In the genomic region with DNA sequence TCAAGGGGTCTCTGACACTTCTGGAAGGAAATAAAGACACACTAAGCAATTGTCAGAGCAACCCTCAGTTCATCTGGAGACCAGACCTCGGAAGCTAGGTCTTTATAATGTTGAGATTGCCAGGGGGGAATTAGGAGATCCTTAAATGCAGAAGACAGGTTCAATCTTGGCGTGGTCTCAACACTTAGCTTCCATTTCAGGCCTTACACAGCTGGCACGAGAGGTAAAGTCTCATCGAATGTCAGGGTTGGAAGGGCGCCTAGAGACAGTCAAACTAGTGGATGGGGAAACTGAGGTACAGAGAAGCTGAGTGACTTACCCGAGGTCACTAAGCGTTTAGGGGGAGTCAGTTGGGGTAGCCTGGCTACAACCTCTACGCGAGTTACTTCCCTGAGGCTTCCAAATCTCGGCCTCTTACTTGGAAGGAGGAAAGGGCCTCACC, we compare ENCODE assay signal across 8 cellular contexts. TPM values are rescaled to one million over a fixed set of nuclear protein-coding genes. Genes with fewer than 3 reads are reported as not detected.
DNase-seq lines count a peak whose midpoint lies in the region; ATAC-seq and TF ChIP-seq lines count a peak whose summit lies in the region.

No MANE protein-coding gene starts in this region.

- H3K27me3 ChIP-seq in smooth muscle cell (ENCODE audit: low read depth) = no peaks in the 10 kb centered on the region

- peaks cover 35% of the 10 kb centered on the region for H3K4me1 Mint-ChIP-seq in glutamatergic neuron (ENCODE audit: low read depth, unreplicated experiment)

- no peaks in the 10 kb centered on the region for H3K36me3 Mint-ChIP-seq in glutamatergic neuron (ENCODE audit: unreplicated experiment)

- H2AFZ ChIP-seq in smooth muscle cell (ENCODE audit: low read depth) = peak overlapping the region; percentile 64

- WGBS in smooth muscle cell (ENCODE audit: low lambda C conversion rate) = 48% methylated on average over 10 of the region's 10 CpGs

- peak overlapping the region; percentile 88 for H3K27ac ChIP-seq in VCaP
- H3K27ac ChIP-seq in smooth muscle cell (ENCODE audit: low read depth) = no peak overlapping the region

- peaks cover 10% of the 10 kb centered on the region for H3K4me1 ChIP-seq in smooth muscle cell (ENCODE audit: low read depth)

- H3K4me2 ChIP-seq in smooth muscle cell = peak overlapping the region; percentile 88

- peak; percentile 46 for DNase-seq in DMS79 treated with DMSO at 0.1 percent for 48 hours (lab: John Stamatoyannopoulos, UW)
- no peak for DNase-seq in DMS79 (lab: John Stamatoyannopoulos, UW)
- DNase-seq in glutamatergic neuron = no peak
- DNase-seq in smooth muscle cell (lab: John Stamatoyannopoulos, UW; ENCODE audit: unreplicated experiment) = no peak
- no peak for DNase-seq in NCI-H748 treated with DMSO at 0.1 percent for 48 hours (lab: John Stamatoyannopoulos, UW)
- DNase-seq in occipital lobe (lab: John Stamatoyannopoulos, UW) = no peak

- peak overlapping the region; percentile 1 for H3K9ac ChIP-seq in smooth muscle cell (ENCODE audit: low read depth)

- H3K79me2 ChIP-seq in smooth muscle cell (ENCODE audit: low read depth) = peaks cover 12% of the 10 kb centered on the region

- H4K20me1 ChIP-seq in smooth muscle cell (ENCODE audit: low read depth) = peaks cover 41% of the 10 kb centered on the region

- H3K9me3 Mint-ChIP-seq in glutamatergic neuron (ENCODE audit: unreplicated experiment) = peaks cover 19% of the 10 kb centered on the region

- peak overlapping the region; percentile 62 for H3K27ac Mint-ChIP-seq in glutamatergic neuron (ENCODE audit: unreplicated experiment)

- peak overlapping the region; percentile 74 for H3K4me3 ChIP-seq in smooth muscle cell

- ATAC-seq in GM18511 (IDR thresholded peaks at IDR 0.05; ENCODE audit: unreplicated experiment) = no peak

- H3K9me3 ChIP-seq in smooth muscle cell (replicated peaks; ENCODE audit: low read depth) = no peaks in the 10 kb centered on the region

- H3K4me3 Mint-ChIP-seq in glutamatergic neuron (ENCODE audit: unreplicated experiment) = peak overlapping the region; percentile 70

- TF ChIP-seq CTCF in VCaP (conservative IDR thresholded peaks at IDR 0.05) = no peak
- TF ChIP-seq CTCF in glutamatergic neuron (IDR thresholded peaks at IDR 0.05; ENCODE audit: partially characterized antibody, unreplicated experiment) = no peak
- no peak for TF ChIP-seq CTCF in smooth muscle cell (IDR thresholded peaks at IDR 0.05; ENCODE audit: borderline replicate concordance, insufficient read depth, poor library complexity, severe bottlenecking)

- H3K27me3 Mint-ChIP-seq in glutamatergic neuron (ENCODE audit: unreplicated experiment) = peaks cover 17% of the 10 kb centered on the region

- no peaks in the 10 kb centered on the region for H3K36me3 ChIP-seq in smooth muscle cell (ENCODE audit: low read depth)

- peaks cover 7% of the 10 kb centered on the region for H3F3A ChIP-seq in smooth muscle cell (ENCODE audit: low read depth)

RNA-seq across cellular contexts. Expression of gene EPB41, which starts 0.6 kb away (rescaled TPM):
- total RNA-seq in glutamatergic neuron (ENCODE audit: unreplicated experiment) (213 TPM), smooth muscle cell (20.2 and 58.0 TPM in 2 replicates), occipital lobe (36.2 TPM)
- 4.7 and 6.2 TPM in 2 replicates for polyA plus RNA-seq in smooth muscle cell
